In the genomic region with DNA sequence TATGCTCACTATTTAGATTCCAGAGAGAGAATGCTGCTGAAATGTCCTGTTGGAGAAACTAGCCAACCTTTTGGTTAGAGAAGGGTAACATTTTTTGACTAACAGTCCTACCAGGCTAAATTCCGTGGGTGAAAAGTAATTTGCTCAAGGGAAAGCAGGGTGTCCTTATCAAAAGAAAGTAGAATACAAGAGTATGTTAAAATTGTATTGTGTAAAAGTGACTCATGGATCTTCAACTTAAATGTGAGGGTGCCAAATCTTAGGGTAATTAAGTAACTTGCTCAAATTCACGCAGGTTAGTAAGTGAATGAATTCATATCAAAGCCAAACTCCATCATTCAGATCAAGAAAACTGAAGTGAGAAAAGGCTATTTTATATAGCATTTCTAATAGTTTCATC, we compare ENCODE assay signal across 14 cellular contexts.
"Had no signal": no experiment of that assay in that cellular context is flagged by ENCODE, and none has a peak within 500 bp of the region (broad histone marks: within the 10 kb centered on the region; RNA-seq: fewer than 3 reads in every experiment).

No MANE protein-coding gene starts in this region.

- H3K9me3 ChIP-seq: lower lobe of right lung had no signal

- H3K27ac Mint-ChIP-seq: activated CD4-positive, alpha-beta memory T cell treated with anti-CD3 and anti-CD28 coated beads for 36 hours; activated T-helper 1 cell treated with anti-CD3 and anti-CD28 coated beads, Interleukin-12 subunit alpha, Interleukin-12 subunit beta, Interleukin-2, Interleukin-4 antibody, amounts not matched to agents 30 ng/mL and 10 ng/mL and 1 ng/mL, durations not matched to agents 14 hours and 24 hours and 36 hours; naive thymus-derived CD8-positive, alpha-beta T cell; stimulated activated naive CD8-positive, alpha-beta T cell treated with anti-CD3 and anti-CD28 coated beads, Interleukin-15, amount 100 ng/mL, for 72 hours; T-cell had no signal

- H3K27me3 Mint-ChIP-seq: activated CD4-positive, alpha-beta memory T cell treated with anti-CD3 and anti-CD28 coated beads for 36 hours; naive thymus-derived CD8-positive, alpha-beta T cell; stimulated activated naive CD8-positive, alpha-beta T cell treated with anti-CD3 and anti-CD28 coated beads, Interleukin-15, amount 100 ng/mL, for 72 hours; T-cell had no signal

- DNase-seq: activated CD4-positive, alpha-beta memory T cell treated with anti-CD3 and anti-CD28 coated beads for 36 hours; activated CD8-positive, alpha-beta memory T cell treated with anti-CD3 and anti-CD28 coated beads, Interleukin-2, amount 50 U/mL, for 4 hours; activated naive CD4-positive, alpha-beta T cell; caudate nucleus; cortex of kidney; effector CD8-positive, alpha-beta T cell; hypothalamus; lower lobe of right lung; naive thymus-derived CD8-positive, alpha-beta T cell; stimulated activated CD4-positive, alpha-beta T cell treated with anti-CD3 and anti-CD28 coated beads, Interleukin-4, amount 100 ng/mL, for 4 hours; stimulated activated naive CD8-positive, alpha-beta T cell treated with anti-CD3 and anti-CD28 coated beads, Interleukin-15, amount 100 ng/mL, for 72 hours; T-cell; T1000 had no signal

- H3K4me3 ChIP-seq: lower lobe of right lung had no signal

- H3K4me1 ChIP-seq: lower lobe of right lung had no signal

- H3K36me3 ChIP-seq: lower lobe of right lung had no signal

- H3K4me3 Mint-ChIP-seq: activated CD4-positive, alpha-beta memory T cell treated with anti-CD3 and anti-CD28 coated beads for 36 hours; activated T-helper 1 cell treated with anti-CD3 and anti-CD28 coated beads, Interleukin-12 subunit alpha, Interleukin-12 subunit beta, Interleukin-2, Interleukin-4 antibody, amounts not matched to agents 30 ng/mL and 10 ng/mL and 1 ng/mL, durations not matched to agents 14 hours and 24 hours and 36 hours; naive thymus-derived CD8-positive, alpha-beta T cell; stimulated activated naive CD8-positive, alpha-beta T cell treated with anti-CD3 and anti-CD28 coated beads, Interleukin-15, amount 100 ng/mL, for 72 hours; T-cell had no signal

- H3K4me1 Mint-ChIP-seq: naive thymus-derived CD8-positive, alpha-beta T cell; stimulated activated naive CD8-positive, alpha-beta T cell treated with anti-CD3 and anti-CD28 coated beads, Interleukin-15, amount 100 ng/mL, for 72 hours; T-cell had no signal

- ATAC-seq: lower lobe of right lung; naive thymus-derived CD8-positive, alpha-beta T cell; stimulated activated naive CD8-positive, alpha-beta T cell treated with anti-CD3 and anti-CD28 coated beads, Interleukin-15, amount 100 ng/mL, for 72 hours; T-cell had no signal

- H3K27ac ChIP-seq: lower lobe of right lung had no signal

- H3K36me3 Mint-ChIP-seq: activated CD4-positive, alpha-beta memory T cell treated with anti-CD3 and anti-CD28 coated beads for 36 hours; T-cell had no signal
